ENCODE assay signal across 19 cellular contexts in genomic region chr17:73272906-73273218, GRCh38. TPM values are rescaled to one million over a fixed set of nuclear protein-coding genes. Genes with fewer than 3 reads are reported as not detected.
"Had no signal": no experiment of that assay in that cellular context is flagged by ENCODE, and none has a peak within 500 bp of the region (broad histone marks: within the 10 kb centered on the region; RNA-seq: fewer than 3 reads in every experiment).

No MANE protein-coding gene starts in this region.

- DNase-seq: activated CD4-positive, alpha-beta T cell treated with anti-CD3 and anti-CD28 coated beads for 48 hours; activated CD8-positive, alpha-beta memory T cell treated with anti-CD3 and anti-CD28 coated beads, Interleukin-2, amount 50 U/mL, for 48 hours; activated gamma-delta T cell treated with Interleukin-2 at 50 U/mL for 16 hours; activated T-cell treated with anti-CD3 and anti-CD28 coated beads, Interleukin-2, amount 50 U/mL, for 72 hours; body of pancreas; central memory CD4-positive, alpha-beta T cell; effector memory CD4-positive, alpha-beta T cell; foreskin keratinocyte; heart right ventricle; left ventricle myocardium inferior; mesenchymal stem cell; occipital lobe; psoas muscle; stimulated activated naive CD8-positive, alpha-beta T cell treated with anti-CD3 and anti-CD28 coated beads, Interleukin-15, amount 100 ng/mL, for 72 hours; T-helper 17 cell; upper lobe of right lung had no signal

- ATAC-seq: activated T-cell treated with anti-CD3 and anti-CD28 coated beads, Interleukin-2, amount 50 U/mL, for 72 hours; body of pancreas; foreskin keratinocyte; heart right ventricle; natural killer cell treated with Interleukin-12 subunit alpha and Interleukin-12 subunit beta and Interleukin-15 and Interleukin-18, amount 100 ng/mL, for 72 hours; psoas muscle; right lobe of liver; stimulated activated naive CD8-positive, alpha-beta T cell treated with anti-CD3 and anti-CD28 coated beads, Interleukin-15, amount 100 ng/mL, for 72 hours; T-helper 17 cell; upper lobe of right lung had no signal

RNA-seq across cellular contexts. Expression of gene CPSF4L, which starts 11.2 kb away (rescaled TPM):
- total RNA-seq: activated T-cell treated with anti-CD3 and anti-CD28 coated beads, Interleukin-2, amount 50 U/mL, for 72 hours; body of pancreas; foreskin keratinocyte; heart right ventricle; left ventricle myocardium inferior; natural killer cell treated with Interleukin-12 subunit alpha and Interleukin-12 subunit beta and Interleukin-15 and Interleukin-18, amount 100 ng/mL, for 72 hours; occipital lobe; psoas muscle; right lobe of liver; T-helper 17 cell; thoracic aorta; upper lobe of right lung had no signal
